Comparison of ENCODE assay signal across 13 cellular contexts in the genomic region with DNA sequence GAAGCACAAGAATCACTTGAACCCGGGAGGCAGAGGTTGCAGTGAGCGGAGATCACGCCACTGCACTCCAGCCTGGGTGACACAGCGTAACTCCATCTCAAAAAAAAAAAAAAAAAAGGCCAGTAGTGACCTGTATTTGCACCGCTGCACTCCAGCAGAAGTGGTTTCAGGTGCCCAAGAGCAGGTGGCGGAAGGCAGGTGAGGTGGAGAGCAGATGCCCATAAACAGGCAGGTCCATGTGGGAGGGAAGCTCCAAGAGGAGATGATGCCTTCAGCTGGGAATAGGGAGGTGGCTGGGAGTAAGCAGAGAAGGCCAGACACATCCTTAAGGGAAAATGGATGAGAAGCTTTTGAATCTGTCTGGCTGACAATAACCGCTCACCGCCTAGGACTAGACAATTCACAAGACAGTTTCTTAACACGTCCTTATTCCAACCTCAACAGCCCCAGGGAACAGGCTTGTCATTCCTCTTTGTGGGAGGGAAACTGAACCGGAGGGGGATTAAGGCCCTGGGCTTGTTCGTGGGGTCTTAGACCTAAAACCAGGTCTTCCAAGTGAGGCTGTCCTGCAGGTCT. TPM values are rescaled to one million over a fixed set of nuclear protein-coding genes. Genes with fewer than 3 reads are reported as not detected.
DNase-seq lines count a peak whose midpoint lies in the region; ATAC-seq and TF ChIP-seq lines count a peak whose summit lies in the region.
"Had no signal": no experiment of that assay in that cellular context is flagged by ENCODE, and none has a peak within 500 bp of the region (broad histone marks: within the 10 kb centered on the region; RNA-seq: fewer than 3 reads in every experiment).

No MANE protein-coding gene starts in this region.

- WGBS in mesenchymal stem cell: 97% methylated on average over 11 of the region's 11 CpGs

- no peak for ATAC-seq in HG03439 (IDR thresholded peaks at IDR 0.05; ENCODE audit: unreplicated experiment)
- ATAC-seq: left colon had no signal

- no peak overlapping the region for H2AK5ac ChIP-seq in mesenchymal stem cell (ENCODE audit: low read length, severe bottlenecking)

- H3K36me3 ChIP-seq in BLaER1 (no peaks in the 10 kb centered on the region), mesenchymal stem cell (ENCODE audit: control insufficient read depth in 1 of 2, insufficient read depth in 2 of 2, low read depth in 1 of 2, low read length in 2 of 2) (no peaks in the 10 kb centered on the region)
- H3K36me3 ChIP-seq: thoracic aorta had no signal

- H2BK15ac ChIP-seq in mesenchymal stem cell (ENCODE audit: low read depth, poor library complexity, severe bottlenecking): no peak overlapping the region

- H3K4me3 ChIP-seq in BLaER1 (no peak overlapping the region), mesenchymal stem cell (ENCODE audit: insufficient read depth in 1 of 2, low read depth in 1 of 2, low read length in 2 of 2) (no peak overlapping the region)
- H3K4me3 ChIP-seq: coronary artery, thoracic aorta had no signal

- H2BK5ac ChIP-seq in mesenchymal stem cell (ENCODE audit: low read depth, low read length, poor library complexity, severe bottlenecking): no peak overlapping the region

- H3K79me1 ChIP-seq in mesenchymal stem cell (replicated peaks; ENCODE audit: low read length, poor library complexity, severe bottlenecking): no peaks in the 10 kb centered on the region

- no peak overlapping the region for H3K18ac ChIP-seq in mesenchymal stem cell (ENCODE audit: low read depth in 1 of 2, low read length in 2 of 2)

- H2BK12ac ChIP-seq in mesenchymal stem cell (ENCODE audit: low read length in 2 of 2): no peak overlapping the region

- H3K27ac ChIP-seq in BLaER1 (no peak overlapping the region), VCaP (peak overlapping the region; percentile 84), mesenchymal stem cell (ENCODE audit: low read length, poor library complexity, severe bottlenecking) (peak overlapping the region; percentile 43)
- H3K27ac ChIP-seq: coronary artery, thoracic aorta had no signal

- no peaks in the 10 kb centered on the region for H3K27me3 ChIP-seq in BLaER1
- peaks cover 4 to 15% of the 10 kb centered on the region in 2 experiments for H3K27me3 ChIP-seq in mesenchymal stem cell (ENCODE audit: control insufficient read depth in 1 of 2, insufficient read depth in 1 of 2, low read length in 2 of 2)

- no peak overlapping the region for H2BK120ac ChIP-seq in mesenchymal stem cell (ENCODE audit: low read depth, low read length)

- no peak overlapping the region for H4K91ac ChIP-seq in mesenchymal stem cell (ENCODE audit: low read length)

- H3K14ac ChIP-seq in mesenchymal stem cell (ENCODE audit: low read length in 2 of 2): no peak overlapping the region

- H3K4me2 ChIP-seq in BLaER1 (peak overlapping the region; percentile 49), mesenchymal stem cell (ENCODE audit: low read length, poor library complexity, severe bottlenecking) (peak overlapping the region; percentile 14)

- H3K9ac ChIP-seq in BLaER1 (no peak overlapping the region), mesenchymal stem cell (ENCODE audit: low read length) (no peak overlapping the region)

- H3K4me1 ChIP-seq in BLaER1 (peaks cover 33% of the 10 kb centered on the region), mesenchymal stem cell (ENCODE audit: control insufficient read depth, insufficient read depth, low read depth, low read length) (peaks cover 19% of the 10 kb centered on the region)

- H4K20me1 ChIP-seq in BLaER1: no peaks in the 10 kb centered on the region

- no peak overlapping the region for H4K8ac ChIP-seq in mesenchymal stem cell (ENCODE audit: low read length)

- H3K9me3 ChIP-seq in BLaER1 (no peaks in the 10 kb centered on the region), mesenchymal stem cell (ENCODE audit: control insufficient read depth, low read length) (no peaks in the 10 kb centered on the region)
- H3K9me3 ChIP-seq: thoracic aorta had no signal

- peak; percentile 89 for DNase-seq in NCI-H1105 treated with DMSO at 0.1 percent for 48 hours (lab: John Stamatoyannopoulos, UW)
- DNase-seq in mesenchymal stem cell: no peak
- DNase-seq in NOMO-1 (lab: John Stamatoyannopoulos, UW; ENCODE audit: unreplicated experiment in 2 of 2): no peak
- DNase-seq in pons (ENCODE audit: low spot score): no peak
- no peak for DNase-seq in SK-N-DZ (ENCODE audit: low spot score)
- DNase-seq: activated CD4-positive, alpha-beta T cell treated with anti-CD3 and anti-CD28 coated beads, Interleukin-2, amount 10 ng/mL, durations not matched to agents 7 days and 5 days; left colon; NCI-H524 treated with DMSO at 0.1 percent for 48 hours had no signal

- no peak overlapping the region for H3K4ac ChIP-seq in mesenchymal stem cell (ENCODE audit: low read depth in 1 of 2, low read length in 2 of 2)

- no peak for TF ChIP-seq CTCF in VCaP (conservative IDR thresholded peaks at IDR 0.05)

- no peak overlapping the region for H2AFZ ChIP-seq in mesenchymal stem cell (ENCODE audit: low read depth, low read length)

- H3K23ac ChIP-seq in mesenchymal stem cell (ENCODE audit: low read length in 2 of 2): peak overlapping the region in 1 of 2 experiments; percentile 51

RNA-seq across cellular contexts. Expression of a gene that starts 44.0 kb away (rescaled TPM):
- polyA plus RNA-seq in mesenchymal stem cell (2013, experiment 1 of 2): 0.15 TPM
- 0.23 TPM for polyA plus RNA-seq in mesenchymal stem cell (2013, experiment 2 of 2)
- not detected in 2 replicates for polyA plus RNA-seq in SK-N-DZ (2014; cell fraction: cytosol; rRNA removed)
- 0.30 TPM in 1 of 2 replicates, not detected in the other for polyA plus RNA-seq in SK-N-DZ (2014; cell fraction: nucleus; rRNA removed)
